In genomic region chr17:76353599-76354316, GRCh38 we compare ENCODE assay signal across 8 cellular contexts. TPM values are rescaled to one million over a fixed set of nuclear protein-coding genes. Genes with fewer than 3 reads are reported as not detected.
A peak's percentile ranks its signal among the peaks of the same experiment; 100 is the strongest.
DNase-seq lines count a peak whose midpoint lies in the region; ATAC-seq lines count a peak whose summit lies in the region.

A gene with protein sequence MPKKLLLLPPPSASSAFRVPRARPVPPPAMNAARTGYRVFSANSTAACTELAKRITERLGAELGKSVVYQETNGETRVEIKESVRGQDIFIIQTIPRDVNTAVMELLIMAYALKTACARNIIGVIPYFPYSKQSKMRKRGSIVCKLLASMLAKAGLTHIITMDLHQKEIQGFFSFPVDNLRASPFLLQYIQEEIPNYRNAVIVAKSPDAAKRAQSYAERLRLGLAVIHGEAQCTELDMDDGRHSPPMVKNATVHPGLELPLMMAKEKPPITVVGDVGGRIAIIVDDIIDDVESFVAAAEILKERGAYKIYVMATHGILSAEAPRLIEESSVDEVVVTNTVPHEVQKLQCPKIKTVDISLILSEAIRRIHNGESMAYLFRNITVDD (minus strand): TSS chr17:76353916. CDS start chr17:76353703, 213 bp downstream.

- H3K9me3 Mint-ChIP-seq in activated CD4-positive, alpha-beta T cell treated with anti-CD3 and anti-CD28 coated beads for 36 hours (ENCODE audit: low read depth), result no peaks in the 10 kb centered on the region

- H3K4me3 Mint-ChIP-seq in activated CD4-positive, alpha-beta T cell treated with anti-CD3 and anti-CD28 coated beads for 36 hours, result peak within 1 kb of the TSS; percentile 78

- H3K4me1 Mint-ChIP-seq in activated CD4-positive, alpha-beta T cell treated with anti-CD3 and anti-CD28 coated beads for 36 hours, result peaks cover 18% of the 10 kb centered on the region

- H3K36me3 Mint-ChIP-seq in activated CD4-positive, alpha-beta T cell treated with anti-CD3 and anti-CD28 coated beads for 36 hours (ENCODE audit: low read depth), result no peaks in the 10 kb centered on the region

- DNase-seq in AML-193 (lab: John Stamatoyannopoulos, UW) (peak; percentile 92 to 95), NCI-H460 (ENCODE audit: extremely low read depth, low read depth) (peak; percentile 86), left colon (peak; percentile 85 to 91)
- peak; percentile 88 for DNase-seq in activated CD4-positive, alpha-beta T cell treated with anti-CD3 and anti-CD28 coated beads for 36 hours
- DNase-seq in stimulated activated CD4-positive, alpha-beta T cell treated with anti-CD3 and anti-CD28 coated beads, Interleukin-1b, Interleukin-23, amount 100 ng/mL, for 48 hours, result peak; percentile 78

- intact Hi-C loops in activated CD4-positive, alpha-beta T cell treated with anti-CD3 and anti-CD28 coated beads for 36 hours (cut with DNase I, micrococcal nuclease), result loop anchor here (1.0 to 2.0 kb wide), 12 partner anchors 30 to 498 kb away; partner anchors contain the start of genes EXOC7 (in 1 of the 2), FBF1 (in 1 of the 2), JMJD6 (in 1 of the 2) and METTL23 (in 1 of the 2)
- intact Hi-C loops in left colon (cut with DNase I, micrococcal nuclease), result no loop called here

- CTCF ChIA-PET in activated CD4-positive, alpha-beta T cell treated with anti-CD3 and anti-CD28 coated beads for 36 hours (lab: Charles Lee), result interaction anchor here (0.6 to 4.2 kb wide), 14 partner anchors 8 to 1031 kb away, joined by 3 to 43 read pairs (median 3); partner anchors contain the start of gene SPHK1

- no peaks in the 10 kb centered on the region for H3K27me3 Mint-ChIP-seq in activated CD4-positive, alpha-beta T cell treated with anti-CD3 and anti-CD28 coated beads for 36 hours

- H3K27ac ChIP-seq in cingulate gyrus (ENCODE audit: low read depth, low read length), result peak within 1 kb of the TSS; percentile 91

- POLR2A ChIA-PET in activated CD4-positive, alpha-beta T cell treated with anti-CD3 and anti-CD28 coated beads for 36 hours (lab: Charles Lee), result interaction anchor here (0.6 to 0.8 kb wide), 3 partner anchors 17 to 1605 kb away, joined by 3 to 5 read pairs (median 5); partner anchors contain the start of gene TNRC6C

- ATAC-seq in GM19035 (IDR thresholded peaks at IDR 0.05; ENCODE audit: unreplicated experiment) (peak; percentile 89), HG03378 (IDR thresholded peaks at IDR 0.05; ENCODE audit: unreplicated experiment) (peak; percentile 75), left colon (peak; percentile 91)
- ATAC-seq in activated CD4-positive, alpha-beta T cell treated with anti-CD3 and anti-CD28 coated beads for 36 hours, result peak; percentile 97

- peak within 1 kb of the TSS; percentile 96 for H3K27ac Mint-ChIP-seq in activated CD4-positive, alpha-beta T cell treated with anti-CD3 and anti-CD28 coated beads for 36 hours

RNA-seq across cellular contexts. Expression of the gene that starts here (rescaled TPM):
- total RNA-seq in NCI-H460 (2014; rRNA removed; shearing (Covaris generic)), result 41.0 and 44.8 TPM in 2 replicates
- polyA plus RNA-seq in NCI-H460 (2014; cell fraction: nucleus; rRNA removed), result 126 and 154 TPM in 2 replicates
- 10 to 100 TPM; 26.7 to 34.9 TPM for total RNA-seq in activated CD4-positive, alpha-beta T cell treated with anti-CD3 and anti-CD28 coated beads for 36 hours
- 10 to 100 TPM; 61.7 to 70.3 TPM for total RNA-seq in left colon

Comparison
In these comparisons a context has a peak if more than half of its experiments do, and no peak if none do; other contexts are left out.
1. Peak in every context shown above with its lines: DNase-seq, ATAC-seq and H3K27ac ChIP-seq.
2. intact Hi-C loops: an anchor here in activated CD4-positive, alpha-beta T cell treated with anti-CD3 and anti-CD28 coated beads for 36 hours (1.0 to 2.0 kb wide); none called in left colon.